Comparison of ENCODE assay signal across 1 cellular context in genomic region chr17:6651483-6652452, GRCh38.
TF ChIP-seq lines count a peak whose summit lies in the region.

TSS of gene C17orf100 (plus strand) at chr17:6651762. CDS start at chr17:6651914, 152 bp downstream.
TSS of gene MED31 (minus strand) at chr17:6651605. CDS start at chr17:6651528, 77 bp downstream.

TF ChIP-seq in HepG2, 621 proteins besides CTCF, POLR2A, EP300 and RAD21 (continued from another document and continues in another):
- TF ChIP-seq TFAP4 (IDR thresholded peaks at IDR 0.05; ENCODE audit: borderline replicate concordance, low read depth) (0 out of 2 replicates have a peak, but pooled peaks have one; percentile 5), SP140L (CRISPR knock-in tag; IDR thresholded peaks at IDR 0.05; ENCODE audit: borderline replicate concordance) (no peak), FOXA1 (IDR thresholded peaks at IDR 0.05) (no peak), FOXA1 (CRISPR knock-in tag; IDR thresholded peaks at IDR 0.05) (no peak), TIGD3 (CRISPR knock-in tag; IDR thresholded peaks at IDR 0.05; ENCODE audit: borderline replicate concordance) (peak; percentile 92; the same call in 1 of the 2 replicates), ZFAT (CRISPR knock-in tag; conservative IDR thresholded peaks at IDR 0.05) (peak; percentile 95), MXI1 (IDR thresholded peaks at IDR 0.05; ENCODE audit: borderline replicate concordance, low read depth, low read length) (peak; percentile 91; the same call in 1 of the 3 replicates), FOXA3 (CRISPR knock-in tag; IDR thresholded peaks at IDR 0.05) (peak; percentile 24; the same call in 1 of the 2 replicates), KDM5B (CRISPR knock-in tag; IDR thresholded peaks at IDR 0.05; ENCODE audit: borderline replicate concordance) (peak; percentile 100), ATF7-NPFF (CRISPR knock-in tag; IDR thresholded peaks at IDR 0.05; ENCODE audit: low read depth) (peak; percentile 99), EZH2 (conservative IDR thresholded peaks at IDR 0.05; ENCODE audit: low read depth, low read length) (no peak), ZNF292 (CRISPR knock-in tag; IDR thresholded peaks at IDR 0.05; ENCODE audit: borderline replicate concordance, low read depth) (peak; percentile 73), CCAR2 (optimal IDR thresholded peaks at IDR 0.05; ENCODE audit: low read depth, low read length) (no peak), FOXK2 (IDR thresholded peaks at IDR 0.05) (no peak), MEIS1 (CRISPR knock-in tag; IDR thresholded peaks at IDR 0.05; ENCODE audit: borderline replicate concordance) (peak; percentile 93), ZFX (CRISPR knock-in tag; IDR thresholded peaks at IDR 0.05; ENCODE audit: low read depth) (peak; percentile 93), ZBTB8A (CRISPR knock-in tag; IDR thresholded peaks at IDR 0.05; ENCODE audit: borderline replicate concordance, low read depth) (peak; percentile 90; the same call in 1 of the 2 replicates), ZNF598 (CRISPR knock-in tag; IDR thresholded peaks at IDR 0.05; ENCODE audit: borderline replicate concordance) (peak; percentile 97; the same call in 1 of the 2 replicates), ZNF557 (CRISPR knock-in tag; IDR thresholded peaks at IDR 0.05) (peak; percentile 91), DDIT3 (CRISPR knock-in tag; IDR thresholded peaks at IDR 0.05) (no peak), GATAD2A (CRISPR knock-in tag; IDR thresholded peaks at IDR 0.05) (peak; percentile 52; the same call in 1 of the 2 replicates), KDM3A (CRISPR knock-in tag; IDR thresholded peaks at IDR 0.05; ENCODE audit: low read depth) (peak; percentile 80), ZNF674 (CRISPR knock-in tag; IDR thresholded peaks at IDR 0.05; ENCODE audit: low read depth) (peak; percentile 95), ZNF576 (CRISPR knock-in tag; IDR thresholded peaks at IDR 0.05) (peak; percentile 85; the same call in 1 of the 2 replicates), FOXM1 (CRISPR knock-in tag; IDR thresholded peaks at IDR 0.05) (no peak), MAFF (IDR thresholded peaks at IDR 0.05; ENCODE audit: low read depth, low read length) (no peak), ZNF296 (CRISPR knock-in tag; conservative IDR thresholded peaks at IDR 0.05) (peak; percentile 36; the same call in 1 of the 2 replicates), MIER2 (CRISPR knock-in tag; IDR thresholded peaks at IDR 0.05) (no peak), ZHX2 (IDR thresholded peaks at IDR 0.05; ENCODE audit: low read depth) (no peak), ZHX2 (CRISPR knock-in tag; IDR thresholded peaks at IDR 0.05; ENCODE audit: borderline replicate concordance) (peak; percentile 92; the same call in 1 of the 2 replicates), PHB2 (IDR thresholded peaks at IDR 0.05; ENCODE audit: partially characterized antibody) (no peak), FOXC1 (CRISPR knock-in tag; IDR thresholded peaks at IDR 0.05; ENCODE audit: borderline replicate concordance) (peak; percentile 99), SP4 (CRISPR knock-in tag; IDR thresholded peaks at IDR 0.05) (peak; percentile 93), ZNF510 (CRISPR knock-in tag; IDR thresholded peaks at IDR 0.05; ENCODE audit: low read depth) (peak; percentile 98), KLF9 (CRISPR knock-in tag; IDR thresholded peaks at IDR 0.05; ENCODE audit: low read depth) (no peak), ATF3 (CRISPR knock-in tag; IDR thresholded peaks at IDR 0.05) (peak; percentile 81; the same call in 1 of the 2 replicates), ELF3 (CRISPR knock-in tag; IDR thresholded peaks at IDR 0.05) (peak; percentile 54; the same call in 1 of the 2 replicates), NRL (CRISPR knock-in tag; IDR thresholded peaks at IDR 0.05; ENCODE audit: borderline replicate concordance) (peak; percentile 99), SNRNP70 (IDR thresholded peaks at IDR 0.05; ENCODE audit: low read depth, low read length) (no peak), ZNF414 (CRISPR knock-in tag; IDR thresholded peaks at IDR 0.05) (peak; percentile 99), ZNF460 (CRISPR knock-in tag; IDR thresholded peaks at IDR 0.05; ENCODE audit: borderline replicate concordance) (no peak), RBM39 (IDR thresholded peaks at IDR 0.05; ENCODE audit: low read depth, low read length, poor library complexity, severe bottlenecking) (peak; percentile 52), ZNF160 (CRISPR knock-in tag; IDR thresholded peaks at IDR 0.05) (peak; percentile 89), GPN1 (CRISPR knock-in tag; IDR thresholded peaks at IDR 0.05; ENCODE audit: borderline replicate concordance) (no peak; the same call in 1 of the 2 replicates), TEAD3 (CRISPR knock-in tag; optimal IDR thresholded peaks at IDR 0.05; ENCODE audit: borderline replicate concordance) (peak; percentile 18), MLX (CRISPR knock-in tag; IDR thresholded peaks at IDR 0.05) (peak; percentile 38; the same call in 1 of the 2 replicates), ZNF83 (CRISPR knock-in tag; IDR thresholded peaks at IDR 0.05; ENCODE audit: borderline replicate concordance) (peak; percentile 93), ZNF101 (CRISPR knock-in tag; IDR thresholded peaks at IDR 0.05; ENCODE audit: borderline replicate concordance, low read depth) (peak; percentile 95; the same call in 1 of the 2 replicates), NBN (conservative IDR thresholded peaks at IDR 0.05) (no peak), KLF6 (CRISPR knock-in tag; IDR thresholded peaks at IDR 0.05) (peak; percentile 96), ZNF597 (CRISPR knock-in tag; IDR thresholded peaks at IDR 0.05) (no peak), TSC22D2 (CRISPR knock-in tag; IDR thresholded peaks at IDR 0.05; ENCODE audit: borderline replicate concordance) (peak; percentile 83; the same call in 1 of the 2 replicates), SYNCRIP (IDR thresholded peaks at IDR 0.05; ENCODE audit: insufficient read depth, low read depth, low read length) (no peak), ZNF710 (CRISPR knock-in tag; IDR thresholded peaks at IDR 0.05; ENCODE audit: borderline replicate concordance) (peak; percentile 80; the same call in 1 of the 2 replicates), MATR3 (CRISPR knock-in tag; IDR thresholded peaks at IDR 0.05) (no peak), FOSL1 (CRISPR knock-in tag; IDR thresholded peaks at IDR 0.05; ENCODE audit: borderline replicate concordance) (0 out of 2 replicates have a peak, but pooled peaks have one; percentile 12), PHF21A (CRISPR knock-in tag; IDR thresholded peaks at IDR 0.05) (peak; percentile 48; the same call in 1 of the 2 replicates), FOXK1 (CRISPR knock-in tag; IDR thresholded peaks at IDR 0.05; ENCODE audit: borderline replicate concordance, low read depth) (peak; percentile 78), HDAC1 (CRISPR knock-in tag; IDR thresholded peaks at IDR 0.05) (peak; percentile 74), ZNF317 (CRISPR knock-in tag; IDR thresholded peaks at IDR 0.05) (peak; percentile 91)
